12 cellular contexts compared by ENCODE assay signal in the genomic region with DNA sequence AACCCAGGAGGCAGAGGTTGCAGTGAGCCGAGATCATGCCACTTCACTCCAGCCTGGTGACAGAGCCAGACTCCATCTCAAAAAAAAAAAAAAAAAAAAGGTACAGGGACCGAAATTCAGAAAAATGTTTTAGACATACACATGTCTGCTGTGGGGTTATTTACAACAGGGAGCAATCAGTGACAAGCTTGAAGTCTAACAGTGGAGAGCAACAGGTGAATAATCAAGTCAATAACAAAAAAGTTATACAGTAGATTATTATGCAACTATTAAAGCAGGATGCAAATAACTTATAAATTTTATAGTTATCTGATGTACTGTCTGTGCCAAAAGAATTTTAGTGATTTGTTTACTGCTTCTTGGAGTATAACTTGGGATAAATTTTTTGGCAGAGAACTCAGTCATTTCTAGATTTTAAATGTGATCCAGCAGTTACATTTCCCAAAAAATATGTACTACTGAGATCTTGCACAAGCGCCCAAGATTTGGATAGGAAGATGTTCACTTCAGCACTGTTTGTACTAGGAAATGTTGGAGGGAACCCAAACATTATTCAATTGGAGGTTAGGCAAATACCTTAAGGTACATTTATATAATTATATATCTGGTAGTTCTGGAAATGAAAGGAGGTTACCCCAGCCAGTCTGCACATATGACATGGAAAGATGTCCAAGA. TPM values are rescaled to one million over a fixed set of nuclear protein-coding genes. Genes with fewer than 3 reads are reported as not detected.
DNase-seq lines count a peak whose midpoint lies in the region; ATAC-seq and TF ChIP-seq lines count a peak whose summit lies in the region.
"Had no signal": no experiment of that assay in that cellular context is flagged by ENCODE, and none has a peak within 500 bp of the region (broad histone marks: within the 10 kb centered on the region; RNA-seq: fewer than 3 reads in every experiment).

No MANE protein-coding gene starts in this region.

- H3K9me3 ChIP-seq in CD4-positive, CD25-positive, alpha-beta regulatory T cell (ENCODE audit: control insufficient read depth in 2 of 2, low read length in 2 of 2) = no peaks in the 10 kb centered on the region
- H3K9me3 ChIP-seq in prostate gland = no peaks in the 10 kb centered on the region
- H3K9me3 ChIP-seq: SJSA1 had no signal

- H3K27me3 Mint-ChIP-seq in CD4-positive, CD25-positive, alpha-beta regulatory T cell = no peaks in the 10 kb centered on the region
- H3K27me3 Mint-ChIP-seq: progenitor cell of endocrine pancreas had no signal

- H3K27me3 ChIP-seq in CD4-positive, CD25-positive, alpha-beta regulatory T cell (ENCODE audit: control insufficient read depth, insufficient read depth, low read length) = no peaks in the 10 kb centered on the region
- no peaks in the 10 kb centered on the region for H3K27me3 ChIP-seq in prostate gland (replicated peaks; ENCODE audit: insufficient read depth)
- H3K27me3 ChIP-seq: brain microvascular endothelial cell, SJSA1 had no signal

- peaks cover 0 to 2% (median 0%) of the 10 kb centered on the region in 7 donors for H3K9me3 Mint-ChIP-seq in CD4-positive, CD25-positive, alpha-beta regulatory T cell

- peak overlapping the region; percentile 55 for H3K27ac ChIP-seq in CD4-positive, CD25-positive, alpha-beta regulatory T cell (ENCODE audit: insufficient read depth, low read length, poor library complexity, severe bottlenecking)
- H3K27ac ChIP-seq in prostate gland = peak overlapping the region; percentile 69 to 73
- H3K27ac ChIP-seq: brain microvascular endothelial cell, KMS-11, SJSA1 had no signal

- TF ChIP-seq CTCF in LNCaP clone FGC (IDR thresholded peaks at IDR 0.05; ENCODE audit: control insufficient read depth, extremely low read depth, insufficient read depth) = no peak
- TF ChIP-seq CTCF in choroid plexus epithelial cell (conservative IDR thresholded peaks at IDR 0.05; ENCODE audit: low read depth, low read length) = no peak
- no peak for TF ChIP-seq CTCF in prostate gland (IDR thresholded peaks at IDR 0.05)

- peak overlapping the region; percentile 24 for H3K4me3 ChIP-seq in CD4-positive, CD25-positive, alpha-beta regulatory T cell (ENCODE audit: low read depth, low read length)
- H3K4me3 ChIP-seq in LNCaP clone FGC (ENCODE audit: low read depth, low read length) (no peak overlapping the region), choroid plexus epithelial cell (ENCODE audit: low read depth, low read length) (no peak overlapping the region), prostate gland (no peak overlapping the region)
- H3K4me3 ChIP-seq: SJSA1 had no signal

- H3K36me3 Mint-ChIP-seq in CD4-positive, CD25-positive, alpha-beta regulatory T cell = peaks cover 7% of the 10 kb centered on the region

- H3K4me3 Mint-ChIP-seq in CD4-positive, CD25-positive, alpha-beta regulatory T cell = peak overlapping the region in 2 of 4 donors; percentile 10 to 27

- peak overlapping the region in 2 of 3 donors; percentile 94 to 95 for H3K27ac Mint-ChIP-seq in CD4-positive, CD25-positive, alpha-beta regulatory T cell
- H3K27ac Mint-ChIP-seq: progenitor cell of endocrine pancreas had no signal

- H3K4me1 ChIP-seq in CD4-positive, CD25-positive, alpha-beta regulatory T cell (ENCODE audit: control insufficient read depth, insufficient read depth, low read length, poor library complexity, severe bottlenecking) = peaks cover 28% of the 10 kb centered on the region
- H3K4me1 ChIP-seq in prostate gland (replicated peaks) = peaks cover 13% of the 10 kb centered on the region
- H3K4me1 ChIP-seq: SJSA1 had no signal

- peaks cover 1% of the 10 kb centered on the region for H3K36me3 ChIP-seq in CD4-positive, CD25-positive, alpha-beta regulatory T cell (ENCODE audit: control insufficient read depth, insufficient read depth, low read length)
- no peaks in the 10 kb centered on the region for H3K36me3 ChIP-seq in prostate gland

- no peak for ATAC-seq in CD4-positive, CD25-positive, alpha-beta regulatory T cell (ENCODE audit: low read depth in 2 of 2)
- no peak for ATAC-seq in GM21423 (IDR thresholded peaks at IDR 0.05; ENCODE audit: unreplicated experiment)
- no peak for ATAC-seq in HG03342 (IDR thresholded peaks at IDR 0.05; ENCODE audit: unreplicated experiment)

- TF ChIP-seq POLR2A in prostate gland (IDR thresholded peaks at IDR 0.05) = no peak

- peaks cover 8 to 38% (median 22%) of the 10 kb centered on the region in 4 donors for H3K4me1 Mint-ChIP-seq in CD4-positive, CD25-positive, alpha-beta regulatory T cell

- 24% methylated on average over 3 of the region's 3 CpGs for WGBS in prostate gland

- intact Hi-C loops in prostate gland (cut with DNase I) = no loop called here

- no peak for DNase-seq in CD4-positive, CD25-positive, alpha-beta regulatory T cell
- DNase-seq in LNCaP clone FGC (ENCODE audit: low read depth) = peak; percentile 95
- DNase-seq in choroid plexus epithelial cell (ENCODE audit: low read depth) = peak; percentile 57
- peak; percentile 51 for DNase-seq in prostate gland (ENCODE audit: low spot score)
- DNase-seq in NCI-H2029 (lab: John Stamatoyannopoulos, UW) = no peak
- no peak for DNase-seq in AG20443 (ENCODE audit: low spot score)
- DNase-seq: brain microvascular endothelial cell had no signal

RNA-seq across cellular contexts. Expression of a gene that starts 34.1 kb away (rescaled TPM):
- total RNA-seq in CD4-positive, CD25-positive, alpha-beta regulatory T cell = 20.1 TPM
- 1 to 10 TPM; 2.7 to 4.0 (median 3.2) TPM for polyA plus RNA-seq in CD4-positive, CD25-positive, alpha-beta regulatory T cell
- 10 to 100 TPM; 58.2 to 75.1 TPM for total RNA-seq in prostate gland

RNA-seq across cellular contexts. Expression of a gene that starts 57.0 kb away (rescaled TPM):
- 249 TPM for total RNA-seq in CD4-positive, CD25-positive, alpha-beta regulatory T cell
- 10 to 100 TPM; 10.2 to 16.3 (median 14.6) TPM for polyA plus RNA-seq in CD4-positive, CD25-positive, alpha-beta regulatory T cell
- total RNA-seq in prostate gland = 10 to 100 TPM; 52.3 to 61.7 TPM

Comparison
In these comparisons a context has a peak if more than half of its experiments do, and no peak if none do; other contexts are left out.
1. DNase-seq: peak in LNCaP clone FGC (single experiment), choroid plexus epithelial cell (single experiment) and prostate gland (single experiment); none in CD4-positive, CD25-positive, alpha-beta regulatory T cell (0 of 3), NCI-H2029 (single experiment) and AG20443 (single experiment).